In the genomic region with DNA sequence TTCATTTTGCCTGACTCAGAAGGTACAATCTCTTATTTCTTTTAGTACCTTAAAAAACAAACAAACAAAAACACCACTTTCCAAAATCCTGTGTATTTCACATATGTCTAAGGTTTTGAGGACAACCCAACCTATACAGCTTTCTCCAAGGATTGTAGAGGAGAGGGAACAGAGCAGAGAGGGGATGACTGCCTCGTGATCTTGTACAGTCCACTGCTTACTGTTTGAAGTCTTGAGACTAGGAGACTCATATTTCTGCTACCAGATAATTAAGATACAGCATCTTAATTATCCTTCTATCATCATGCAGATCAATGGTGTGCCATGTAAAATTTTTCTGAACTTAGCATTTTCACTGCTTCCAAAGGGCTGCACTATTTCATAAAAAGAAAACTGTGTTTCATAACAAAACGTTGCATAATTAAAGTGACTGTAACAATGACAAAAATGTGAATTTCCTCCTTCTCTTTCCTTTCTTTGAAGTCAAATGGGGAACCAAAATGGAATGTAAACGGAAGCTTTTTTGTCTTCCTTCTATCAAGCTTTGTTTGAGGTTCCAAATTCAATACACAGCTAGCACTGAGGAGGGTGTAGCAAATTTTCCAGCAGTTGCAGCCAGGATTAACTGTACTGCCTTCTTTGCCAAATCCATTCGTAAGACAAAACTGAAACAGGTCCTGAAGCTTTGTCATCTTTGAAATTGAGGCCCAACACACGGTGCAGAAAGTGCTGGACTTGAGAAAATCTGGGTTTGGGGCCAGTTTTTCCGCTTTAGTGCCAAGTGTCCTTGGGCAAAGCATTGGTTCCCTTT, we compare ENCODE assay signal across 1 cellular context.
TF ChIP-seq lines count a peak whose summit lies in the region.

No MANE protein-coding gene starts in this region.

TF ChIP-seq in IMR-90, 13 proteins besides CTCF, POLR2A, EP300 and RAD21 (continued from another document):
- TF ChIP-seq, protein P1, sequence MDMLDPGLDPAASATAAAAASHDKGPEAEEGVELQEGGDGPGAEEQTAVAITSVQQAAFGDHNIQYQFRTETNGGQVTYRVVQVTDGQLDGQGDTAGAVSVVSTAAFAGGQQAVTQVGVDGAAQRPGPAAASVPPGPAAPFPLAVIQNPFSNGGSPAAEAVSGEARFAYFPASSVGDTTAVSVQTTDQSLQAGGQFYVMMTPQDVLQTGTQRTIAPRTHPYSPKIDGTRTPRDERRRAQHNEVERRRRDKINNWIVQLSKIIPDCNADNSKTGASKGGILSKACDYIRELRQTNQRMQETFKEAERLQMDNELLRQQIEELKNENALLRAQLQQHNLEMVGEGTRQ (IDR thresholded peaks at IDR 0.05; ENCODE audit: low read depth, low read length), result no peak
- TF ChIP-seq RCOR1 (IDR thresholded peaks at IDR 0.05; ENCODE audit: insufficient replicate concordance, low read length) (no peak), MXI1 (IDR thresholded peaks at IDR 0.05; ENCODE audit: borderline replicate concordance, low read depth, low read length) (no peak), CHD1 (IDR thresholded peaks at IDR 0.05; ENCODE audit: low read depth, low read length) (no peak), BHLHE40 (IDR thresholded peaks at IDR 0.05; ENCODE audit: low read depth, low read length) (no peak)
